Comparison of ENCODE assay signal across 1 cellular context in genomic region chr4:153480704-153481103, GRCh38.
TF ChIP-seq lines count a peak whose summit lies in the region.

No MANE protein-coding gene starts in this region.

TF ChIP-seq in HepG2, 621 proteins besides CTCF, POLR2A, EP300 and RAD21 (continued from another document):
- no peak for TF ChIP-seq RERE (CRISPR knock-in tag; IDR thresholded peaks at IDR 0.05; ENCODE audit: low read depth)
- no peak for TF ChIP-seq THAP7 (CRISPR knock-in tag; IDR thresholded peaks at IDR 0.05)
- TF ChIP-seq RXRA (CRISPR knock-in tag; IDR thresholded peaks at IDR 0.05), result no peak
